ENCODE assay signal across 1 cellular context in the genomic region with DNA sequence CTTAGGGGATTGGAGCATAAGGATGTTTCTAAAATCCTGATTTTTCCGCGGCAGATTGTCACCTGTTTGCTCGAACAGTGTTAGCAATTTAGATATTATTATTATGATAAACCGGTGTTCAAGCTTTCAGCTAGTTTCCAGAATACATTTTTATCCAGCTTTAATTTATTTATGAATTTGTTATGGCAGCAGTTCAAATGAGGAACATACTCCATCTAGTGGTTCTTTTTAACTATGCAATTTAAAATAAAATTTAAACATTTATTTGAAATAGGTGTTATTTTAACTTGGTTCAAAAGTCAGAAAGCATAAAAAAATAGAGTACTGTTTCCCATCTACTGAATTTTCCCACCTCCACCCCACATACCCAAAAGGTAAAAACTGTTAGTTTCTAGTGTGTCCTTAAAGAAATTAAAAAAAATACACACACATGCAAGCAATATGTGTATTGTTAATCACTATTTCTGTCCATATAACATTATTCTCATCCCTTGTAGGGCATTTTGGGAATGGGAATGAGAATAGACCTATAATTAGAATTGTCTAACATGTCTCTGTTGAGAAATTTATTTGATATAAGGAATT.
TF ChIP-seq lines count a peak whose summit lies in the region.

No MANE protein-coding gene starts in this region.

TF ChIP-seq in GM23338, 12 proteins besides CTCF, POLR2A, EP300 and RAD21 (continued from another document):
- TF ChIP-seq, protein P1, sequence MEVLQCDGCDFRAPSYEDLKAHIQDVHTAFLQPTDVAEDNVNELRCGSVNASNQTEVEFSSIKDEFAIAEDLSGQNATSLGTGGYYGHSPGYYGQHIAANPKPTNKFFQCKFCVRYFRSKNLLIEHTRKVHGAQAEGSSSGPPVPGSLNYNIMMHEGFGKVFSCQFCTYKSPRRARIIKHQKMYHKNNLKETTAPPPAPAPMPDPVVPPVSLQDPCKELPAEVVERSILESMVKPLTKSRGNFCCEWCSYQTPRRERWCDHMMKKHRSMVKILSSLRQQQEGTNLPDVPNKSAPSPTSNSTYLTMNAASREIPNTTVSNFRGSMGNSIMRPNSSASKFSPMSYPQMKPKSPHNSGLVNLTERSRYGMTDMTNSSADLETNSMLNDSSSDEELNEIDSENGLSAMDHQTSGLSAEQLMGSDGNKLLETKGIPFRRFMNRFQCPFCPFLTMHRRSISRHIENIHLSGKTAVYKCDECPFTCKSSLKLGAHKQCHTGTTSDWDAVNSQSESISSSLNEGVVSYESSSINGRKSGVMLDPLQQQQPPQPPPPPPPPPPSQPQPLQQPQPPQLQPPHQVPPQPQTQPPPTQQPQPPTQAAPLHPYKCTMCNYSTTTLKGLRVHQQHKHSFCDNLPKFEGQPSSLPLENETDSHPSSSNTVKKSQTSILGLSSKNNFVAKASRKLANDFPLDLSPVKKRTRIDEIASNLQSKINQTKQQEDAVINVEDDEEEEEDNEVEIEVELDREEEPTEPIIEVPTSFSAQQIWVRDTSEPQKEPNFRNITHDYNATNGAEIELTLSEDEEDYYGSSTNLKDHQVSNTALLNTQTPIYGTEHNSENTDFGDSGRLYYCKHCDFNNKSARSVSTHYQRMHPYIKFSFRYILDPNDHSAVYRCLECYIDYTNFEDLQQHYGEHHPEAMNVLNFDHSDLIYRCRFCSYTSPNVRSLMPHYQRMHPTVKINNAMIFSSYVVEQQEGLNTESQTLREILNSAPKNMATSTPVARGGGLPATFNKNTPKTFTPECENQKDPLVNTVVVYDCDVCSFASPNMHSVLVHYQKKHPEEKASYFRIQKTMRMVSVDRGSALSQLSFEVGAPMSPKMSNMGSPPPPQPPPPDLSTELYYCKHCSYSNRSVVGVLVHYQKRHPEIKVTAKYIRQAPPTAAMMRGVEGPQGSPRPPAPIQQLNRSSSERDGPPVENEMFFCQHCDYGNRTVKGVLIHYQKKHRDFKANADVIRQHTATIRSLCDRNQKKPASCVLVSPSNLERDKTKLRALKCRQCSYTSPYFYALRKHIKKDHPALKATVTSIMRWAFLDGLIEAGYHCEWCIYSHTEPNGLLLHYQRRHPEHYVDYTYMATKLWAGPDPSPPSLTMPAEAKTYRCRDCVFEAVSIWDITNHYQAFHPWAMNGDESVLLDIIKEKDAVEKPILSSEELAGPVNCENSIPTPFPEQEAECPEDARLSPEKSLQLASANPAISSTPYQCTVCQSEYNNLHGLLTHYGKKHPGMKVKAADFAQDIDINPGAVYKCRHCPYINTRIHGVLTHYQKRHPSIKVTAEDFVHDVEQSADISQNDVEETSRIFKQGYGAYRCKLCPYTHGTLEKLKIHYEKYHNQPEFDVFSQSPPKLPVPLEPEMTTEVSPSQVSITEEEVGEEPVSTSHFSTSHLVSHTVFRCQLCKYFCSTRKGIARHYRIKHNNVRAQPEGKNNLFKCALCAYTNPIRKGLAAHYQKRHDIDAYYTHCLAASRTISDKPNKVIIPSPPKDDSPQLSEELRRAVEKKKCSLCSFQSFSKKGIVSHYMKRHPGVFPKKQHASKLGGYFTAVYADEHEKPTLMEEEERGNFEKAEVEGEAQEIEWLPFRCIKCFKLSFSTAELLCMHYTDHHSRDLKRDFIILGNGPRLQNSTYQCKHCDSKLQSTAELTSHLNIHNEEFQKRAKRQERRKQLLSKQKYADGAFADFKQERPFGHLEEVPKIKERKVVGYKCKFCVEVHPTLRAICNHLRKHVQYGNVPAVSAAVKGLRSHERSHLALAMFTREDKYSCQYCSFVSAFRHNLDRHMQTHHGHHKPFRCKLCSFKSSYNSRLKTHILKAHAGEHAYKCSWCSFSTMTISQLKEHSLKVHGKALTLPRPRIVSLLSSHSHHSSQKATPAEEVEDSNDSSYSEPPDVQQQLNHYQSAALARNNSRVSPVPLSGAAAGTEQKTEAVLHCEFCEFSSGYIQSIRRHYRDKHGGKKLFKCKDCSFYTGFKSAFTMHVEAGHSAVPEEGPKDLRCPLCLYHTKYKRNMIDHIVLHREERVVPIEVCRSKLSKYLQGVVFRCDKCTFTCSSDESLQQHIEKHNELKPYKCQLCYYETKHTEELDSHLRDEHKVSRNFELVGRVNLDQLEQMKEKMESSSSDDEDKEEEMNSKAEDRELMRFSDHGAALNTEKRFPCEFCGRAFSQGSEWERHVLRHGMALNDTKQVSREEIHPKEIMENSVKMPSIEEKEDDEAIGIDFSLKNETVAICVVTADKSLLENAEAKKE (CRISPR knock-in tag; IDR thresholded peaks at IDR 0.05), result no peak
- TF ChIP-seq, protein P2, sequence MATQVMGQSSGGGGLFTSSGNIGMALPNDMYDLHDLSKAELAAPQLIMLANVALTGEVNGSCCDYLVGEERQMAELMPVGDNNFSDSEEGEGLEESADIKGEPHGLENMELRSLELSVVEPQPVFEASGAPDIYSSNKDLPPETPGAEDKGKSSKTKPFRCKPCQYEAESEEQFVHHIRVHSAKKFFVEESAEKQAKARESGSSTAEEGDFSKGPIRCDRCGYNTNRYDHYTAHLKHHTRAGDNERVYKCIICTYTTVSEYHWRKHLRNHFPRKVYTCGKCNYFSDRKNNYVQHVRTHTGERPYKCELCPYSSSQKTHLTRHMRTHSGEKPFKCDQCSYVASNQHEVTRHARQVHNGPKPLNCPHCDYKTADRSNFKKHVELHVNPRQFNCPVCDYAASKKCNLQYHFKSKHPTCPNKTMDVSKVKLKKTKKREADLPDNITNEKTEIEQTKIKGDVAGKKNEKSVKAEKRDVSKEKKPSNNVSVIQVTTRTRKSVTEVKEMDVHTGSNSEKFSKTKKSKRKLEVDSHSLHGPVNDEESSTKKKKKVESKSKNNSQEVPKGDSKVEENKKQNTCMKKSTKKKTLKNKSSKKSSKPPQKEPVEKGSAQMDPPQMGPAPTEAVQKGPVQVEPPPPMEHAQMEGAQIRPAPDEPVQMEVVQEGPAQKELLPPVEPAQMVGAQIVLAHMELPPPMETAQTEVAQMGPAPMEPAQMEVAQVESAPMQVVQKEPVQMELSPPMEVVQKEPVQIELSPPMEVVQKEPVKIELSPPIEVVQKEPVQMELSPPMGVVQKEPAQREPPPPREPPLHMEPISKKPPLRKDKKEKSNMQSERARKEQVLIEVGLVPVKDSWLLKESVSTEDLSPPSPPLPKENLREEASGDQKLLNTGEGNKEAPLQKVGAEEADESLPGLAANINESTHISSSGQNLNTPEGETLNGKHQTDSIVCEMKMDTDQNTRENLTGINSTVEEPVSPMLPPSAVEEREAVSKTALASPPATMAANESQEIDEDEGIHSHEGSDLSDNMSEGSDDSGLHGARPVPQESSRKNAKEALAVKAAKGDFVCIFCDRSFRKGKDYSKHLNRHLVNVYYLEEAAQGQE (IDR thresholded peaks at IDR 0.05; ENCODE audit: unreplicated experiment), result no peak
- TF ChIP-seq NANOG (IDR thresholded peaks at IDR 0.05; ENCODE audit: borderline replicate concordance) (no peak), EZH2 (IDR thresholded peaks at IDR 0.05; ENCODE audit: low read depth, unreplicated experiment) (no peak), ZNF114 (CRISPR knock-in tag; IDR thresholded peaks at IDR 0.05) (no peak), CREB1 (CRISPR knock-in tag; IDR thresholded peaks at IDR 0.05; ENCODE audit: low read depth) (no peak), STAT1 (IDR thresholded peaks at IDR 0.05; ENCODE audit: unreplicated experiment) (no peak)
- TF ChIP-seq, protein P3, sequence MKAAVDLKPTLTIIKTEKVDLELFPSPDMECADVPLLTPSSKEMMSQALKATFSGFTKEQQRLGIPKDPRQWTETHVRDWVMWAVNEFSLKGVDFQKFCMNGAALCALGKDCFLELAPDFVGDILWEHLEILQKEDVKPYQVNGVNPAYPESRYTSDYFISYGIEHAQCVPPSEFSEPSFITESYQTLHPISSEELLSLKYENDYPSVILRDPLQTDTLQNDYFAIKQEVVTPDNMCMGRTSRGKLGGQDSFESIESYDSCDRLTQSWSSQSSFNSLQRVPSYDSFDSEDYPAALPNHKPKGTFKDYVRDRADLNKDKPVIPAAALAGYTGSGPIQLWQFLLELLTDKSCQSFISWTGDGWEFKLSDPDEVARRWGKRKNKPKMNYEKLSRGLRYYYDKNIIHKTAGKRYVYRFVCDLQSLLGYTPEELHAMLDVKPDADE (IDR thresholded peaks at IDR 0.05), result no peak
